In the genomic region with DNA sequence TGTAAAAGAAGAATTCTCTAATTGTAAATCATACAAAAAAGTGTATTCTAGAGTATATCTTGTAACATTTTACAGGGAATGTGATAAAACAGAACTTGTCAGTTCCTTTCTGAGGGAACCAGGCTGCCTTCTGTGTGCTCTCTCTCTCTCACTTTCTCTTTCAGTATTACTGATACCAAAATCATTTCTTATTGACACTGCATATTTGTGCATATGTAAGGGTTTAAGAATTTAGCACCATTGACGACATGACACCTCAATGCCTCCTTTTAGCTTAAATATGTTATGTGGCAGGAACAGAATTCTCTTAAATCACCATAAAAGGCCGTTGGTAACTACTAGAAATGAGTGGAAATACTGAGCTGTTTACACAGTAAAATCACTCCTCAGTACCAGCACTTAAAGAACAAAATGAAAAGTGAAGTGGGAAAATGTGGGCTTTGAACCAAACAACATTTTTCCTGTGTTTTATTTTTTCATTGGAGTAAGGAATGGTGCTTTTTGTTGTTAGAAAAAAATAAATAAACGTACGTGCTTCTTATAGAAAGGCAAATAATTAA, we compare ENCODE assay signal across 10 cellular contexts.
A peak's percentile ranks its signal among the peaks of the same experiment; 100 is the strongest.
DNase-seq lines count a peak whose midpoint lies in the region; ATAC-seq and TF ChIP-seq lines count a peak whose summit lies in the region.
"Had no signal": no experiment of that assay in that cellular context is flagged by ENCODE, and none has a peak within 500 bp of the region (broad histone marks: within the 10 kb centered on the region; RNA-seq: fewer than 3 reads in every experiment).

No MANE protein-coding gene starts in this region.

- no peak overlapping the region for H3K9ac ChIP-seq in GM23248

- peak; percentile 77 for ATAC-seq in HG03139 (IDR thresholded peaks at IDR 0.05; ENCODE audit: unreplicated experiment)
- ATAC-seq: pancreas had no signal

- DNase-seq in GM12864 (ENCODE audit: low read depth) (peak; percentile 15), GM20000 (ENCODE audit: low spot score) (peak; percentile 6), astrocyte of the hippocampus (ENCODE audit: low read depth, low spot score) (peak; percentile 28), HuH-7 (ENCODE audit: low spot score) (no peak), GM23248 (no peak), KG1 (lab: John Stamatoyannopoulos, UW) (no peak)
- no peak for DNase-seq in activated CD4-positive, alpha-beta T cell treated with anti-CD3 and anti-CD28 coated beads for 1 hour
- DNase-seq: pancreas, upper lobe of left lung had no signal

- H3K79me2 ChIP-seq in GM23248 (ENCODE audit: insufficient read depth) = no peaks in the 10 kb centered on the region

- H3K9me3 ChIP-seq in GM23248 (ENCODE audit: low read depth) = no peaks in the 10 kb centered on the region
- H3K9me3 ChIP-seq: pancreas, upper lobe of left lung had no signal

- TF ChIP-seq CTCF in GM12864 (IDR thresholded peaks at IDR 0.05; ENCODE audit: low read depth, low read length, missing control alignments) (no peak), GM20000 (IDR thresholded peaks at IDR 0.05; ENCODE audit: extremely low read depth, missing control alignments) (no peak)

- H4K20me1 ChIP-seq in GM23248 (ENCODE audit: insufficient read depth) = no peaks in the 10 kb centered on the region

- H3F3A ChIP-seq in GM23248 (ENCODE audit: insufficient read depth) = peaks cover 14% of the 10 kb centered on the region

- no peaks in the 10 kb centered on the region for H3K27me3 ChIP-seq in GM23248 (replicated peaks; ENCODE audit: insufficient read depth)
- H3K27me3 ChIP-seq: pancreas, upper lobe of left lung had no signal

- no peak overlapping the region for H3K27ac ChIP-seq in GM23248
- H3K27ac ChIP-seq: pancreas, upper lobe of left lung had no signal

- H3K4me2 ChIP-seq in GM23248 (ENCODE audit: unreplicated experiment) = no peak overlapping the region

- no peaks in the 10 kb centered on the region for H3K9me2 ChIP-seq in GM23248 (ENCODE audit: insufficient read depth)

- H3K36me3 ChIP-seq in GM23248 (ENCODE audit: low read depth) = no peaks in the 10 kb centered on the region
- H3K36me3 ChIP-seq: pancreas, upper lobe of left lung had no signal

- 88 to 90% methylated on average over 4 of the region's 4 CpGs for WGBS in GM23248 (ENCODE audit: low coverage in 1 of 2, low lambda C conversion rate in 2 of 2, missing lambda C conversion rate in 2 of 2), 2 experiments

- H3K4me3 ChIP-seq in GM12864 (ENCODE audit: low read depth, low read length) (no peak overlapping the region), GM23248 (no peak overlapping the region)
- H3K4me3 ChIP-seq: pancreas, upper lobe of left lung had no signal

- peaks cover 13% of the 10 kb centered on the region for H3K4me1 ChIP-seq in GM23248 (ENCODE audit: insufficient read depth)
- H3K4me1 ChIP-seq: pancreas, upper lobe of left lung had no signal

- H2AFZ ChIP-seq in GM23248 = no peak overlapping the region

- in situ Hi-C loops in GM23248 (cut with MboI) = no loop called here

Comparison
In these comparisons a context has a peak if more than half of its experiments do, and no peak if none do; other contexts are left out.
1. DNase-seq: peak in GM12864 (single experiment), GM20000 (single experiment) and astrocyte of the hippocampus (single experiment); none in HuH-7 (single experiment), GM23248 (single experiment), activated CD4-positive, alpha-beta T cell treated with anti-CD3 and anti-CD28 coated beads for 1 hour (single experiment) and KG1 (single experiment).